In the genomic region with DNA sequence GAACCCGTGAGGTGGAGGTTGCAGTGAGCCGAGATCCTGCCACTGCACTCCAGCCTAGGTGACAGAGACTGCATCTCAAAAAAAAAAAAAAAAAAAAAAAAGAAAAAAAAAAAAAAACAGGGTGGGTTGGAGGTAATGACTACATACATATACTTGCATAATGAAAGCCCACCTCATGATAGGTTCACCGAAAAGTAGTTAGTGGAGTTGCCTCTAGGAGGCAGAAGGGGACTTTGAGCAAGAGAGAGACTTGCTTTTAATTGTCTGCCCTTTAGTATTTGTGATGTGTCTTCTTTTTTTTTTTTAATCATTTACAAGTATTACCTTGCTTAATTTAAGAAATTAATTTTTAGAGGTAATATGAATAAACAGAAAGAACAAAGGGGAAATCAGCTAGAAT, we compare ENCODE assay signal across 15 cellular contexts.
DNase-seq lines count a peak whose midpoint lies in the region; ATAC-seq and TF ChIP-seq lines count a peak whose summit lies in the region.
"Had no signal": no experiment of that assay in that cellular context is flagged by ENCODE, and none has a peak within 500 bp of the region (broad histone marks: within the 10 kb centered on the region; RNA-seq: fewer than 3 reads in every experiment).

No MANE protein-coding gene starts in this region.

- no peak overlapping the region for H3K27ac Mint-ChIP-seq in MCF 10A (ENCODE audit: low read depth, unreplicated experiment)

- no peaks in the 10 kb centered on the region for H3K9me3 ChIP-seq in breast epithelium
- H3K9me3 ChIP-seq: esophagus squamous epithelium, left lung, pancreas, testis had no signal

- CTCF ChIA-PET in MCF 10A (lab: Yijun Ruan, JAX), result interaction anchor here (0.6 to 42.7 kb wide), 40 partner anchors 8 to 1378 kb away, joined by 3 to 1621 read pairs (median 4); a partner anchor contains a TSS

- DNase-seq in MCF 10A (ENCODE audit: unreplicated experiment) (peak; percentile 26), breast epithelium (ENCODE audit: low spot score in 2 of 2) (no peak), NAMALWA (ENCODE audit: low spot score) (peak; percentile 60), dermis blood vessel endothelial cell (peak; percentile 32), globus pallidus (ENCODE audit: low spot score) (no peak)
- DNase-seq in activated naive CD4-positive, alpha-beta T cell (lab: John Stamatoyannopoulos, UW), result no peak
- DNase-seq: C1 segment of cervical spinal cord, esophagus squamous epithelium, left lung, NCI-H510A treated with DMSO at 0.1 percent for 48 hours, pancreas, testis had no signal

- POLR2A ChIA-PET in MCF 10A (lab: Yijun Ruan, JAX), result interaction anchor here (0.9 to 2.1 kb wide), 7 partner anchors 9 to 211 kb away, joined by 3 to 7 read pairs (median 4); a partner anchor contains a TSS

- no peaks in the 10 kb centered on the region for H3K36me3 ChIP-seq in breast epithelium
- H3K36me3 ChIP-seq: pancreas had no signal

- H3K27me3 Mint-ChIP-seq in MCF 10A (ENCODE audit: insufficient read depth, unreplicated experiment), result no peaks in the 10 kb centered on the region

- TF ChIP-seq CTCF in MCF 10A (IDR thresholded peaks at IDR 0.05; ENCODE audit: unreplicated experiment) (no peak), breast epithelium (IDR thresholded peaks at IDR 0.05) (no peak)

- H3K27ac ChIP-seq in breast epithelium, result no peak overlapping the region
- H3K27ac ChIP-seq: left lung, pancreas, testis had no signal

- no peak overlapping the region for H3K4me3 ChIP-seq in breast epithelium
- H3K4me3 ChIP-seq: esophagus squamous epithelium, left lung, pancreas, testis had no signal

- H3K9me3 Mint-ChIP-seq in MCF 10A (ENCODE audit: unreplicated experiment), result no peaks in the 10 kb centered on the region

- intact Hi-C loops in MCF 10A (cut with micrococcal nuclease) (loop anchor here (5.0 to 10.0 kb wide), 2 partner anchors 448 to 525 kb away; a partner anchor contains a TSS), breast epithelium (cut with DNase I; ENCODE audit: low total_unique reads) (loop anchor here (5.0 to 10.0 kb wide), 4 partner anchors 95 to 1367 kb away; a partner anchor contains a TSS)

- H3K27me3 ChIP-seq in breast epithelium, result no peaks in the 10 kb centered on the region
- H3K27me3 ChIP-seq: esophagus squamous epithelium, left lung, pancreas, testis had no signal

- no peak overlapping the region for H3K4me3 Mint-ChIP-seq in MCF 10A (ENCODE audit: unreplicated experiment)

- BruUV-seq in MCF 10A (replicated peaks; lab: Mats Ljungman, UMichigan), result no TSS peak

- TF ChIP-seq POLR2A in breast epithelium (IDR thresholded peaks at IDR 0.05), result no peak

- no peak for ATAC-seq in HG03442 (IDR thresholded peaks at IDR 0.05; ENCODE audit: unreplicated experiment)
- ATAC-seq in HG02623 (IDR thresholded peaks at IDR 0.05; ENCODE audit: unreplicated experiment), result no peak
- ATAC-seq: HepG2, left lung, pancreas had no signal

- H3K4me1 ChIP-seq in breast epithelium, result no peaks in the 10 kb centered on the region
- H3K4me1 ChIP-seq: left lung, pancreas had no signal

- H3K4me1 Mint-ChIP-seq in MCF 10A (ENCODE audit: insufficient read depth, unreplicated experiment), result peaks cover 12% of the 10 kb centered on the region

- peaks cover 48% of the 10 kb centered on the region for H3K36me3 Mint-ChIP-seq in MCF 10A (ENCODE audit: insufficient read depth, unreplicated experiment)

Comparison
In these comparisons a context has a peak if more than half of its experiments do, and no peak if none do; other contexts are left out.
1. DNase-seq: peak in MCF 10A (single experiment), NAMALWA (single experiment) and dermis blood vessel endothelial cell (single experiment); none in breast epithelium (0 of 2), globus pallidus (single experiment) and activated naive CD4-positive, alpha-beta T cell (0 of 4).